ENCODE assay signal across 8 cellular contexts in genomic region chr18:49788327-49788908, GRCh38. TPM values are rescaled to one million over a fixed set of nuclear protein-coding genes. Genes with fewer than 3 reads are reported as not detected.
A peak's percentile ranks its signal among the peaks of the same experiment; 100 is the strongest.
DNase-seq lines count a peak whose midpoint lies in the region; ATAC-seq and TF ChIP-seq lines count a peak whose summit lies in the region.

No MANE protein-coding gene starts in this region.

- TF ChIP-seq CTCF in epithelial cell of esophagus (IDR thresholded peaks at IDR 0.05; ENCODE audit: insufficient read depth, low read depth, low read length, missing control alignments), result no peak
- no peak for TF ChIP-seq CTCF in uterus (IDR thresholded peaks at IDR 0.05)

- no peaks in the 10 kb centered on the region for H3K4me1 ChIP-seq in uterus

- peaks cover 18 to 40% of the 10 kb centered on the region in 2 donors for H3K36me3 Mint-ChIP-seq in activated naive CD4-positive, alpha-beta T cell treated with anti-CD3 and anti-CD28 coated beads, Interleukin-2, amount 50 U/mL, for 72 hours
- H3K36me3 Mint-ChIP-seq in activated naive CD4-positive, alpha-beta T cell treated with anti-CD3 and anti-CD28 coated beads for 36 hours (ENCODE audit: low read depth), result peaks cover 34% of the 10 kb centered on the region

- no peaks in the 10 kb centered on the region for H3K9me3 ChIP-seq in uterus

- no peak for DNase-seq in activated naive CD4-positive, alpha-beta T cell treated with anti-CD3 and anti-CD28 coated beads, Interleukin-2, amount 50 U/mL, for 72 hours (ENCODE audit: low spot score in 2 of 2)
- no peak for DNase-seq in activated naive CD4-positive, alpha-beta T cell treated with anti-CD3 and anti-CD28 coated beads for 36 hours
- DNase-seq in M059J (ENCODE audit: low read depth) (peak; percentile 50), epithelial cell of esophagus (ENCODE audit: low read depth) (peak; percentile 36), ureter (ENCODE audit: low spot score) (no peak), uterus (no peak)

- no peaks in the 10 kb centered on the region for H3K9me3 Mint-ChIP-seq in activated naive CD4-positive, alpha-beta T cell treated with anti-CD3 and anti-CD28 coated beads, Interleukin-2, amount 50 U/mL, for 72 hours
- H3K9me3 Mint-ChIP-seq in activated naive CD4-positive, alpha-beta T cell treated with anti-CD3 and anti-CD28 coated beads for 36 hours, result no peaks in the 10 kb centered on the region

- intact Hi-C loops in activated naive CD4-positive, alpha-beta T cell treated with anti-CD3 and anti-CD28 coated beads for 36 hours (cut with micrococcal nuclease), result loop anchor here (10.0 kb wide), 1 partner anchor 224 kb away; the partner anchor contains the start of gene LIPG
- intact Hi-C loops in uterus (cut with DNase I; ENCODE audit: low total_unique reads), result no loop called here

- no peak overlapping the region for H3K4me3 Mint-ChIP-seq in activated naive CD4-positive, alpha-beta T cell treated with anti-CD3 and anti-CD28 coated beads for 36 hours

- no peaks in the 10 kb centered on the region for H3K27me3 ChIP-seq in uterus

- H3K27ac Mint-ChIP-seq in activated naive CD4-positive, alpha-beta T cell treated with anti-CD3 and anti-CD28 coated beads, Interleukin-2, amount 50 U/mL, for 72 hours, result peak overlapping the region in 1 of 2 donors; percentile 69
- no peak overlapping the region for H3K27ac Mint-ChIP-seq in activated naive CD4-positive, alpha-beta T cell treated with anti-CD3 and anti-CD28 coated beads for 36 hours

- no peak overlapping the region for H3K27ac ChIP-seq in uterus

- H3K27me3 Mint-ChIP-seq in activated naive CD4-positive, alpha-beta T cell treated with anti-CD3 and anti-CD28 coated beads for 36 hours (ENCODE audit: low read depth), result no peaks in the 10 kb centered on the region

- peak; percentile 67 to 71 for ATAC-seq in activated naive CD4-positive, alpha-beta T cell treated with anti-CD3 and anti-CD28 coated beads, Interleukin-2, amount 50 U/mL, for 72 hours
- ATAC-seq in GM19397 (IDR thresholded peaks at IDR 0.05; ENCODE audit: unreplicated experiment), result no peak
- ATAC-seq in HG02884 (IDR thresholded peaks at IDR 0.05; ENCODE audit: unreplicated experiment), result no peak

- peaks cover 37% of the 10 kb centered on the region for H3K4me1 Mint-ChIP-seq in activated naive CD4-positive, alpha-beta T cell treated with anti-CD3 and anti-CD28 coated beads for 36 hours (ENCODE audit: low read depth)

- CTCF ChIA-PET in activated naive CD4-positive, alpha-beta T cell treated with anti-CD3 and anti-CD28 coated beads for 36 hours (lab: Charles Lee), result interaction anchor here (0.6 kb wide), 1 partner anchor 1126 kb away, joined by 4 read pairs; no protein-coding TSS in a partner anchor

- no peak for TF ChIP-seq POLR2A in uterus (IDR thresholded peaks at IDR 0.05)

- H3K4me3 ChIP-seq in epithelial cell of esophagus (ENCODE audit: low read length) (no peak overlapping the region), uterus (no peak overlapping the region)

- H3K36me3 ChIP-seq in uterus, result no peaks in the 10 kb centered on the region

RNA-seq across cellular contexts. Expression of gene ACAA2, which starts 24.9 kb away (rescaled TPM):
- 10 to 100 TPM; 47.0 to 86.9 TPM for total RNA-seq in activated naive CD4-positive, alpha-beta T cell treated with anti-CD3 and anti-CD28 coated beads, Interleukin-2, amount 50 U/mL, for 72 hours
- total RNA-seq in activated naive CD4-positive, alpha-beta T cell treated with anti-CD3 and anti-CD28 coated beads for 36 hours, result 10 to 100 TPM; 67.9 to 69.8 TPM
- total RNA-seq in M059J (2014; rRNA removed; shearing (Covaris generic)), result 44.2 and 59.3 TPM in 2 replicates
- total RNA-seq in ureter, result 21.3 TPM
- 10 to 100 TPM; 21.8 to 50.5 (median 41.7) TPM for total RNA-seq in uterus

Comparison
In these comparisons a context has a peak if more than half of its experiments do, and no peak if none do; other contexts are left out.
1. ATAC-seq: peak in activated naive CD4-positive, alpha-beta T cell treated with anti-CD3 and anti-CD28 coated beads, Interleukin-2, amount 50 U/mL, for 72 hours (2 of 2); none in GM19397 (single experiment) and HG02884 (single experiment).
2. DNase-seq: peak in M059J (single experiment) and epithelial cell of esophagus (single experiment); none in activated naive CD4-positive, alpha-beta T cell treated with anti-CD3 and anti-CD28 coated beads, Interleukin-2, amount 50 U/mL, for 72 hours (0 of 2), activated naive CD4-positive, alpha-beta T cell treated with anti-CD3 and anti-CD28 coated beads for 36 hours (single experiment), ureter (single experiment) and uterus (0 of 2).